1 cellular context compared by ENCODE assay signal in the genomic region with DNA sequence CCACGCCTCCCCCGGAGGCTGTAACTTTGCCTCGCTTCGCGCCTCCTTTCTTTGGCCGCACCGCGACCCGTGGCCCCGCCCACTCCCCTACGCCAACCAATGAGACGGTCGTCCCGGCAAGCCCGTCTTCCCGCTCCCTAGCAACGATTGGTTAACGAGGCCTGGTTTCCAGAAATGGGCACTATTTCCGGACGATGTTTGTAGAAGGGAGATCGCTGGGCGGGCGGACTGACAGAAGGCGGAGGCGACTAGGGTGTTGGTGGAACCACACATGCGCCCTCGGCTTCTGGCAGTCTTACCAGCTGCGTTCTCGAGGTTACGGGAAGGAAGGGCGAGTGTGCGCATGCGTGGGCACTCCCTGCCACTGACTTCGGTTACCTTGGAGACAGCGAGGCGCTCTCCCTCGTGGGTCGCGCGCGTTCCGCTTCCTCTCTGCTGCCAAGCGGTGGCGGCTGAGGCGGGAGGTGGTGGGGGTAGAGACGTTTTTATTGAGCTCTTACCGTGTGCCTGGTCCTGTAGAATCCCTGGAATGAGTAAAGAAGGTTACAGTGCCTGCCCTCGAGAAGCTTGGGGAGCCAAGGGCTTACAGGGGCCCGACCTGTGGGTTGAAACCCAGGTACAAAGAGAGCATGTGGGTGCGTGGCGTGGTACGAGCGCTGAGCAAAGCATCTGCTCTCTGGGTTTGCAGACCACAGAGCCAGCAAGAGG.
TF ChIP-seq lines count a peak whose summit lies in the region.

No MANE protein-coding gene starts in this region.

TF ChIP-seq in HepG2, 621 proteins besides CTCF, POLR2A, EP300 and RAD21 (continued from another document and continues in another):
- TF ChIP-seq, protein P1, sequence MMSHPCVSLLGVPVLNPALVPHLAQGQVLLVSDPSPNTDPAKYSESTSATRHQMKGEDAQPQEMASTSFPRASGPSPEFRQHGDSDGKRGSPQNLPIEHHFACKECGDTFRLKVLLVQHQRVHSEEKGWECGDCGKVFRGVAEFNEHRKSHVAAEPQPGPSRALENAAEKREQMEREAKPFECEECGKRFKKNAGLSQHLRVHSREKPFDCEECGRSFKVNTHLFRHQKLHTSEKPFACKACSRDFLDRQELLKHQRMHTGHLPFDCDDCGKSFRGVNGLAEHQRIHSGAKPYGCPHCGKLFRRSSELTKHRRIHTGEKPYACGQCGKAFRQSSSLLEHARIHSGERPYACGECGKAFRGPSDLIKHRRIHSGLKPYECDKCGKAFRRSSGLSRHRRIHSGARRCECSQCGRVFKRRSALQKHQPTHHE (CRISPR knock-in tag; IDR thresholded peaks at IDR 0.05; ENCODE audit: borderline replicate concordance): no peak
- TF ChIP-seq, protein P2, sequence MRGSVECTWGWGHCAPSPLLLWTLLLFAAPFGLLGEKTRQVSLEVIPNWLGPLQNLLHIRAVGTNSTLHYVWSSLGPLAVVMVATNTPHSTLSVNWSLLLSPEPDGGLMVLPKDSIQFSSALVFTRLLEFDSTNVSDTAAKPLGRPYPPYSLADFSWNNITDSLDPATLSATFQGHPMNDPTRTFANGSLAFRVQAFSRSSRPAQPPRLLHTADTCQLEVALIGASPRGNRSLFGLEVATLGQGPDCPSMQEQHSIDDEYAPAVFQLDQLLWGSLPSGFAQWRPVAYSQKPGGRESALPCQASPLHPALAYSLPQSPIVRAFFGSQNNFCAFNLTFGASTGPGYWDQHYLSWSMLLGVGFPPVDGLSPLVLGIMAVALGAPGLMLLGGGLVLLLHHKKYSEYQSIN (CRISPR knock-in tag; IDR thresholded peaks at IDR 0.05; ENCODE audit: borderline replicate concordance): no peak
- TF ChIP-seq ZNF619 (CRISPR knock-in tag; IDR thresholded peaks at IDR 0.05) (no peak), IRF2 (CRISPR knock-in tag; IDR thresholded peaks at IDR 0.05) (peak; percentile 37), RXRB (CRISPR knock-in tag; IDR thresholded peaks at IDR 0.05; ENCODE audit: borderline replicate concordance) (peak; percentile 45; the same call in 1 of the 2 replicates), HDAC6 (IDR thresholded peaks at IDR 0.05; ENCODE audit: low read depth, low read length) (no peak), ZFP1 (CRISPR knock-in tag; IDR thresholded peaks at IDR 0.05) (no peak), PHF8 (CRISPR knock-in tag; IDR thresholded peaks at IDR 0.05) (no peak), ZNF124 (CRISPR knock-in tag; IDR thresholded peaks at IDR 0.05) (no peak), SALL1 (CRISPR knock-in tag; IDR thresholded peaks at IDR 0.05) (peak; percentile 45; the same call in 1 of the 2 replicates), KIAA2018 (CRISPR knock-in tag; IDR thresholded peaks at IDR 0.05; ENCODE audit: borderline replicate concordance) (no peak), GATA4 (IDR thresholded peaks at IDR 0.05; ENCODE audit: borderline replicate concordance, low read depth) (no peak), ZIK1 (CRISPR knock-in tag; IDR thresholded peaks at IDR 0.05; ENCODE audit: borderline replicate concordance, low read depth) (peak; percentile 30), ZHX1 (CRISPR knock-in tag; IDR thresholded peaks at IDR 0.05; ENCODE audit: low read depth) (no peak), XRCC5 (optimal IDR thresholded peaks at IDR 0.05; ENCODE audit: low read length) (peak; percentile 73)
- TF ChIP-seq, protein P3, sequence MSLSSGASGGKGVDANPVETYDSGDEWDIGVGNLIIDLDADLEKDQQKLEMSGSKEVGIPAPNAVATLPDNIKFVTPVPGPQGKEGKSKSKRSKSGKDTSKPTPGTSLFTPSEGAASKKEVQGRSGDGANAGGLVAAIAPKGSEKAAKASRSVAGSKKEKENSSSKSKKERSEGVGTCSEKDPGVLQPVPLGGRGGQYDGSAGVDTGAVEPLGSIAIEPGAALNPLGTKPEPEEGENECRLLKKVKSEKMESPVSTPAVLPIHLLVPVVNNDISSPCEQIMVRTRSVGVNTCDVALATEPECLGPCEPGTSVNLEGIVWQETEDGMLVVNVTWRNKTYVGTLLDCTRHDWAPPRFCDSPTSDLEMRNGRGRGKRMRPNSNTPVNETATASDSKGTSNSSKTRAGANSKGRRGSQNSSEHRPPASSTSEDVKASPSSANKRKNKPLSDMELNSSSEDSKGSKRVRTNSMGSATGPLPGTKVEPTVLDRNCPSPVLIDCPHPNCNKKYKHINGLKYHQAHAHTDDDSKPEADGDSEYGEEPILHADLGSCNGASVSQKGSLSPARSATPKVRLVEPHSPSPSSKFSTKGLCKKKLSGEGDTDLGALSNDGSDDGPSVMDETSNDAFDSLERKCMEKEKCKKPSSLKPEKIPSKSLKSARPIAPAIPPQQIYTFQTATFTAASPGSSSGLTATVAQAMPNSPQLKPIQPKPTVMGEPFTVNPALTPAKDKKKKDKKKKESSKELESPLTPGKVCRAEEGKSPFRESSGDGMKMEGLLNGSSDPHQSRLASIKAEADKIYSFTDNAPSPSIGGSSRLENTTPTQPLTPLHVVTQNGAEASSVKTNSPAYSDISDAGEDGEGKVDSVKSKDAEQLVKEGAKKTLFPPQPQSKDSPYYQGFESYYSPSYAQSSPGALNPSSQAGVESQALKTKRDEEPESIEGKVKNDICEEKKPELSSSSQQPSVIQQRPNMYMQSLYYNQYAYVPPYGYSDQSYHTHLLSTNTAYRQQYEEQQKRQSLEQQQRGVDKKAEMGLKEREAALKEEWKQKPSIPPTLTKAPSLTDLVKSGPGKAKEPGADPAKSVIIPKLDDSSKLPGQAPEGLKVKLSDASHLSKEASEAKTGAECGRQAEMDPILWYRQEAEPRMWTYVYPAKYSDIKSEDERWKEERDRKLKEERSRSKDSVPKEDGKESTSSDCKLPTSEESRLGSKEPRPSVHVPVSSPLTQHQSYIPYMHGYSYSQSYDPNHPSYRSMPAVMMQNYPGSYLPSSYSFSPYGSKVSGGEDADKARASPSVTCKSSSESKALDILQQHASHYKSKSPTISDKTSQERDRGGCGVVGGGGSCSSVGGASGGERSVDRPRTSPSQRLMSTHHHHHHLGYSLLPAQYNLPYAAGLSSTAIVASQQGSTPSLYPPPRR (CRISPR knock-in tag; IDR thresholded peaks at IDR 0.05; ENCODE audit: borderline replicate concordance): 0 out of 2 replicates have a peak, but pooled peaks have one; percentile 39
- TF ChIP-seq, protein P4, sequence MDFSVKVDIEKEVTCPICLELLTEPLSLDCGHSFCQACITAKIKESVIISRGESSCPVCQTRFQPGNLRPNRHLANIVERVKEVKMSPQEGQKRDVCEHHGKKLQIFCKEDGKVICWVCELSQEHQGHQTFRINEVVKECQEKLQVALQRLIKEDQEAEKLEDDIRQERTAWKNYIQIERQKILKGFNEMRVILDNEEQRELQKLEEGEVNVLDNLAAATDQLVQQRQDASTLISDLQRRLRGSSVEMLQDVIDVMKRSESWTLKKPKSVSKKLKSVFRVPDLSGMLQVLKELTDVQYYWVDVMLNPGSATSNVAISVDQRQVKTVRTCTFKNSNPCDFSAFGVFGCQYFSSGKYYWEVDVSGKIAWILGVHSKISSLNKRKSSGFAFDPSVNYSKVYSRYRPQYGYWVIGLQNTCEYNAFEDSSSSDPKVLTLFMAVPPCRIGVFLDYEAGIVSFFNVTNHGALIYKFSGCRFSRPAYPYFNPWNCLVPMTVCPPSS (IDR thresholded peaks at IDR 0.05): no peak
- TF ChIP-seq, protein P5, sequence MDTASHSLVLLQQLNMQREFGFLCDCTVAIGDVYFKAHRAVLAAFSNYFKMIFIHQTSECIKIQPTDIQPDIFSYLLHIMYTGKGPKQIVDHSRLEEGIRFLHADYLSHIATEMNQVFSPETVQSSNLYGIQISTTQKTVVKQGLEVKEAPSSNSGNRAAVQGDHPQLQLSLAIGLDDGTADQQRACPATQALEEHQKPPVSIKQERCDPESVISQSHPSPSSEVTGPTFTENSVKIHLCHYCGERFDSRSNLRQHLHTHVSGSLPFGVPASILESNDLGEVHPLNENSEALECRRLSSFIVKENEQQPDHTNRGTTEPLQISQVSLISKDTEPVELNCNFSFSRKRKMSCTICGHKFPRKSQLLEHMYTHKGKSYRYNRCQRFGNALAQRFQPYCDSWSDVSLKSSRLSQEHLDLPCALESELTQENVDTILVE (CRISPR knock-in tag; IDR thresholded peaks at IDR 0.05): peak; percentile 53
- TF ChIP-seq, protein P6, sequence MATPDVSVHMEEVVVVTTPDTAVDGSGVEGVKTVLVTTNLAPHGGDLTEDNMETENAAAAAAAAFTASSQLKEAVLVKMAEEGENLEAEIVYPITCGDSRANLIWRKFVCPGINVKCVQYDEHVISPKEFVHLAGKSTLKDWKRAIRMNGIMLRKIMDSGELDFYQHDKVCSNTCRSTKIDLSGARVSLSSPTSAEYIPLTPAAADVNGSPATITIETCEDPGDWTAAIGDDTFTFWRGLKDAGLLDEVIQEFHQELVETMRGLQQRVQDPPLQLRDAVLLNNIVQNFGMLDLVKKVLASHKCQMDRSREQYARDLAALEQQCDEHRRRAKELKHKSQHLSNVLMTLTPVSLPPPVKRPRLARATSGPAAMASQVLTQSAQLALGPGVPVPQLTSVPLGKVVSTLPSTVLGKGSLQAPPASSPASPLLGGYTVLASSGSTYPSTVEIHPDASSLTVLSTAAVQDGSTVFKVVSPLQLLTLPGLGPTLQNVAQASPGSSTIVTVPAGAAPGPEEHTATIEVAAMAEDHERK (CRISPR knock-in tag; IDR thresholded peaks at IDR 0.05; ENCODE audit: low read depth): peak; percentile 34; the same call in 1 of the 2 replicates
- TF ChIP-seq, protein P7, sequence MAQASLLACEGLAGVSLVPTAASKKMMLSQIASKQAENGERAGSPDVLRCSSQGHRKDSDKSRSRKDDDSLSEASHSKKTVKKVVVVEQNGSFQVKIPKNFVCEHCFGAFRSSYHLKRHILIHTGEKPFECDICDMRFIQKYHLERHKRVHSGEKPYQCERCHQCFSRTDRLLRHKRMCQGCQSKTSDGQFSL (CRISPR knock-in tag; IDR thresholded peaks at IDR 0.05): no peak
- TF ChIP-seq, protein P8, sequence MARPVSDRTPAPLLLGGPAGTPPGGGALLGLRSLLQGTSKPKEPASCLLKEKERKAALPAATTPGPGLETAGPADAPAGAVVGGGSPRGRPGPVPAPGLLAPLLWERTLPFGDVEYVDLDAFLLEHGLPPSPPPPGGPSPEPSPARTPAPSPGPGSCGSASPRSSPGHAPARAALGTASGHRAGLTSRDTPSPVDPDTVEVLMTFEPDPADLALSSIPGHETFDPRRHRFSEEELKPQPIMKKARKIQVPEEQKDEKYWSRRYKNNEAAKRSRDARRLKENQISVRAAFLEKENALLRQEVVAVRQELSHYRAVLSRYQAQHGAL (CRISPR knock-in tag; IDR thresholded peaks at IDR 0.05; ENCODE audit: not compliant biosample characterization): no peak
